ENCODE assay signal across 27 cellular contexts in the genomic region with DNA sequence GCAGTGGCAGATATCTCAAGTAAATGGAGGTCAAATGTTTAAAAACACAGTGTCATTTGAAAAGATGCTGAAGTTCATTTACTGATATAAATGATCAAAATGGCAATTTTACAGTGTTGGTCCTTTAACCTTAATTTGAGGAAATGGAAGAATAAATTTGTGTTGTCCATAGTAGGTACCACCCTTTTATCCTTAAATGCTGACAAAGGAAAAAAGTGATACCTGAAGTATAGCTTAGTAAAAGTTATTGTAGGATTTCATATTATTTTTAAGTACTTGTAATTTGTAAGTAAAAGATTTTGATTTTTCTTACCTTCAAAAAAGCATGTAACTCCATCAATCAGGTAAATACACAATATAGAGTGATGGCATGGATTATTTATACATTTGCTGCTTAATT.
"Had no signal": no experiment of that assay in that cellular context is flagged by ENCODE, and none has a peak within 500 bp of the region (broad histone marks: within the 10 kb centered on the region; RNA-seq: fewer than 3 reads in every experiment).

No MANE protein-coding gene starts in this region.

- H3K4me1 ChIP-seq: colonic mucosa, esophagus muscularis mucosa, esophagus squamous epithelium, foreskin keratinocyte, gastrocnemius medialis, gastroesophageal sphincter, heart left ventricle, heart right ventricle had no signal

- H3K9me3 ChIP-seq: colonic mucosa, esophagus squamous epithelium, gastrocnemius medialis had no signal

- ATAC-seq: effector memory CD8-positive, alpha-beta T cell; esophagus mucosa; foreskin keratinocyte; gastrocnemius medialis; gastroesophageal sphincter; heart left ventricle; heart right ventricle had no signal

- FAIRE-seq: colon, endometrium, endothelial cell of umbilical vein, frontal cortex had no signal

- H3K36me3 ChIP-seq: colonic mucosa, esophagus muscularis mucosa, esophagus squamous epithelium, gastrocnemius medialis, gastroesophageal sphincter, heart left ventricle, heart right ventricle had no signal

- H3K27ac ChIP-seq: colonic mucosa, coronary artery, dorsolateral prefrontal cortex, epithelial cell of prostate, esophagus muscularis mucosa, esophagus squamous epithelium, foreskin keratinocyte, gastrocnemius medialis, gastroesophageal sphincter, heart left ventricle, heart right ventricle had no signal

- DNase-seq: colonic mucosa; cortex of kidney; dermis blood vessel endothelial cell; dorsolateral prefrontal cortex; effector CD4-positive, alpha-beta T cell; effector CD8-positive, alpha-beta T cell; effector memory CD4-positive, alpha-beta T cell; effector memory CD8-positive, alpha-beta T cell; endodermal cell; erythroblast; esophagus squamous epithelium; foreskin fibroblast; foreskin keratinocyte; foreskin melanocyte; gastrocnemius medialis; glutamatergic neuron; heart left ventricle; heart right ventricle had no signal

- H3K4me3 ChIP-seq: colonic mucosa, coronary artery, dorsolateral prefrontal cortex, esophagus muscularis mucosa, esophagus squamous epithelium, gastrocnemius medialis, gastroesophageal sphincter, heart left ventricle, heart right ventricle had no signal

- H3K27me3 ChIP-seq: colonic mucosa, dorsolateral prefrontal cortex, foreskin keratinocyte, gastrocnemius medialis, heart left ventricle had no signal
